In the genomic region with DNA sequence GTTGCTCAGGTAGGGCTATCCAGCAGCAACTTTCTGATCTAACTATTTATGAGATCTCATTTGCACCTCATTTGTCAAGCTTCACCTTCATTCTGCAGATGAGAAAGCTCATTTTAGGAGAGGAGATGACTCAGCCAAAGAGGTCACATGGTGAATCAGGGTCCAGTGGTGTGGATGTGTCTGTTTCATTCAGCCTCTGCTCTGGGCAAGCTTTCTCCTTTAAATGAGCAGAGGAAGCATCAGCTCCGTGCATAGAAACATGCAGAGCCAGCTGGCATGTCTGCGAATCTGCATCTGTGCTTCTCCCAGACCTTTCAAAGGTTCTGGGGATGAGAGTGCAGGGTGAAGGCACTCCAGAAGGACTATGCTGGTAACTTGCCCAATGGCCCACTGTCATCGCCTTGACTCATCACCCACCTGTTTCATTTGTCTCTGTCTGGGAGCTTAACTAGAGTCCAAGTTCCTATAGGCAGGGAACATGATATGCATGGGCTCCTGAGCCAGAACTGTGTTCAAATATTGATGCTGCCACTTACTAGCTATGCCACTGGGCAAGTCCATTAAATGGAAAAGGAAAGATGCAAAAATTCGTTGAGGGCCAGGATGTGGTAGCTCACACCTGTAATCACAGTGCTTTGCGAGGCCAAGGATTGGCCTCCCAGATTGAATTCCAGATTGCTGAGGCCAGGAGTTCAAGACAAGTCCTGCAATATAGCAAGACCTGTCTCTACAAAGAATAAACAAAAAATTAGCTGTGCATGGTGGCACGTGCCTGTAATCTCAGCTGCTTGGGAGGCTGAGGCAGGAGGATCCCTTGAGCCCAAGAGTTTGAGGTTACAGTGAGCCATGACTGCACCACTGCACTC, we compare ENCODE assay signal across 11 cellular contexts.
DNase-seq lines count a peak whose midpoint lies in the region; ATAC-seq and TF ChIP-seq lines count a peak whose summit lies in the region.
"Had no signal": no experiment of that assay in that cellular context is flagged by ENCODE, and none has a peak within 500 bp of the region (broad histone marks: within the 10 kb centered on the region; RNA-seq: fewer than 3 reads in every experiment).

No MANE protein-coding gene starts in this region.

- no peak overlapping the region for H3K4me3 Mint-ChIP-seq in stimulated activated effector memory CD8-positive, alpha-beta T cell treated with anti-CD3 and anti-CD28 coated beads, Interleukin-12 subunit alpha, Interleukin-12 subunit beta, amount 100 ng/mL, for 72 hours

- intact Hi-C loops in dorsolateral prefrontal cortex (cut with DNase I), result no loop called here

- no peak for TF ChIP-seq CTCF in dorsolateral prefrontal cortex (IDR thresholded peaks at IDR 0.05 in 54 of 56, conservative IDR thresholded peaks at IDR 0.05 in 2 of 56; ENCODE audit: low read depth in 1 of 56, partially characterized antibody in 56 of 56)

- peak; percentile 21 for ATAC-seq in stimulated activated effector memory CD8-positive, alpha-beta T cell treated with anti-CD3 and anti-CD28 coated beads, Interleukin-12 subunit alpha, Interleukin-12 subunit beta, amount 100 ng/mL, for 72 hours
- ATAC-seq in HG03175 (IDR thresholded peaks at IDR 0.05; ENCODE audit: unreplicated experiment) (no peak), GM18873 (IDR thresholded peaks at IDR 0.05; ENCODE audit: low FRiP score, unreplicated experiment) (no peak)
- ATAC-seq: HCT116 had no signal

- no peaks in the 10 kb centered on the region for H3K36me3 Mint-ChIP-seq in stimulated activated effector memory CD8-positive, alpha-beta T cell treated with anti-CD3 and anti-CD28 coated beads, Interleukin-12 subunit alpha, Interleukin-12 subunit beta, amount 100 ng/mL, for 72 hours

- peak overlapping the region; percentile 5 to 88 (median 76) for H3K27ac ChIP-seq in dorsolateral prefrontal cortex
- H3K27ac ChIP-seq: thoracic aorta had no signal

- no peaks in the 10 kb centered on the region for H3K9me3 Mint-ChIP-seq in stimulated activated effector memory CD8-positive, alpha-beta T cell treated with anti-CD3 and anti-CD28 coated beads, Interleukin-12 subunit alpha, Interleukin-12 subunit beta, amount 100 ng/mL, for 72 hours

- DNase-seq in HCEC 1CT (peak; percentile 47), NCI-H82 treated with DMSO at 0.1 percent for 48 hours (lab: John Stamatoyannopoulos, UW; ENCODE audit: unreplicated experiment) (peak; percentile 32), dorsolateral prefrontal cortex (peak in 8 of 10 donors; percentile 14 to 69 (median 56)), NCI-H2227 treated with DMSO at 0.1 percent for 48 hours (lab: John Stamatoyannopoulos, UW) (no peak)
- no peak for DNase-seq in stimulated activated effector memory CD8-positive, alpha-beta T cell treated with anti-CD3 and anti-CD28 coated beads, Interleukin-12 subunit alpha, Interleukin-12 subunit beta, amount 100 ng/mL, for 72 hours (ENCODE audit: low spot score in 2 of 2)
- DNase-seq: activated CD4-positive, alpha-beta T cell treated with anti-CD3 and anti-CD28 coated beads for 1 hour; KG1 had no signal

- no peak overlapping the region for H3K4me3 ChIP-seq in dorsolateral prefrontal cortex
- H3K4me3 ChIP-seq: thoracic aorta had no signal

- no peak overlapping the region for H3K27ac Mint-ChIP-seq in stimulated activated effector memory CD8-positive, alpha-beta T cell treated with anti-CD3 and anti-CD28 coated beads, Interleukin-12 subunit alpha, Interleukin-12 subunit beta, amount 100 ng/mL, for 72 hours

- H3K4me1 Mint-ChIP-seq in stimulated activated effector memory CD8-positive, alpha-beta T cell treated with anti-CD3 and anti-CD28 coated beads, Interleukin-12 subunit alpha, Interleukin-12 subunit beta, amount 100 ng/mL, for 72 hours, result no peaks in the 10 kb centered on the region

- H3K27me3 ChIP-seq in dorsolateral prefrontal cortex, result no peaks in the 10 kb centered on the region

Comparison
In these comparisons a context has a peak if more than half of its experiments do, and no peak if none do; other contexts are left out.
1. DNase-seq: peak in HCEC 1CT (single experiment), NCI-H82 treated with DMSO at 0.1 percent for 48 hours (single experiment) and dorsolateral prefrontal cortex (8 of 10); none in stimulated activated effector memory CD8-positive, alpha-beta T cell treated with anti-CD3 and anti-CD28 coated beads, Interleukin-12 subunit alpha, Interleukin-12 subunit beta, amount 100 ng/mL, for 72 hours (0 of 2) and NCI-H2227 treated with DMSO at 0.1 percent for 48 hours (single experiment).